18 cellular contexts compared by ENCODE assay signal in the genomic region with DNA sequence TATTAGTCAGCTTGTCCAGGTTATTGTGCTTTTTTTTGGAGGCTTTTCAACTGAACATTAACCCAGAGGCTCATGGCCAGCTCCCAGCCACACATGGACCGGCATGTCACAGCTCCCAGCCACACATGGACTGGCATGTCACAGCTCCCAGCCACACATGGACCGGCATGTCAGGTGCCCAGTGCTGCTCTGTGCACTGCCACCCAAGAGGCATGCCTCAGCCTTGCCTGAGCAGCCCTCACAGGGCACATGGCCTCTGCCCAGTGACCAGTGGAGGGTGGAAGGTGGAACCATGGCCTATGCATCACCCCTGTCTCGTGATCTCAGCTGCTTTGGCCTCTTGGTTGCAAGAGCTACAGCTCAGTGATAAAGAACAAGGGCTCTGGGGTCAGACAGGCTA.
"Had no signal": no experiment of that assay in that cellular context is flagged by ENCODE, and none has a peak within 500 bp of the region (broad histone marks: within the 10 kb centered on the region; RNA-seq: fewer than 3 reads in every experiment).

No MANE protein-coding gene starts in this region.

- H3K9me3 Mint-ChIP-seq: activated naive CD4-positive, alpha-beta T cell treated with anti-CD3 and anti-CD28 coated beads, Interleukin-2, amount 50 U/mL, for 24 hours; activated T-cell treated with anti-CD3 and anti-CD28 coated beads, Interleukin-2, amount 50 U/mL, for 4 hours; central memory CD8-positive, alpha-beta T cell had no signal

- H3K9me3 ChIP-seq: ascending aorta, pancreas had no signal

- H3K4me3 ChIP-seq: ascending aorta, pancreas, tibial nerve had no signal

- H3K4me1 ChIP-seq: pancreas, tibial nerve had no signal

- DNase-seq: activated CD4-positive, alpha-beta T cell treated with anti-CD3 and anti-CD28 coated beads, Interleukin-2, amount 10 ng/mL, durations not matched to agents 24 days and 14 days; activated CD4-positive, CD25-positive, alpha-beta regulatory T cell; activated CD8-positive, alpha-beta memory T cell treated with anti-CD3 and anti-CD28 coated beads, Interleukin-2, amount 50 U/mL, for 4 hours; activated CD8-positive, alpha-beta T cell treated with anti-CD3 and anti-CD28 coated beads for 36 hours; activated T-cell treated with anti-CD3 and anti-CD28 coated beads, Interleukin-2, amount 50 U/mL, for 4 hours; effector CD4-positive, alpha-beta T cell; left cardiac atrium; pancreas; stimulated activated CD4-positive, alpha-beta T cell treated with anti-CD3 and anti-CD28 coated beads, Interleukin-12 subunit alpha, Interleukin-12 subunit beta, amount 100 ng/mL, for 4 hours; stimulated activated CD4-positive, alpha-beta T cell treated with anti-CD3 and anti-CD28 coated beads, Interleukin-1b, Interleukin-23, amount 100 ng/mL, for 48 hours; stimulated activated naive CD4-positive, alpha-beta T cell treated with Interleukin-2 at 50 U/mL for 16 hours; T-cell had no signal

- ATAC-seq: activated CD8-positive, alpha-beta T cell treated with anti-CD3 and anti-CD28 coated beads for 36 hours; activated T-cell treated with anti-CD3 and anti-CD28 coated beads, Interleukin-2, amount 50 U/mL, for 4 hours; left cardiac atrium; pancreas; SK-N-SH treated with all-trans-retinoic acid at 6 μM for 48 hours; T-cell had no signal

- H3K27ac ChIP-seq: ascending aorta, pancreas, tibial nerve had no signal

- H3K27me3 Mint-ChIP-seq: activated CD4-positive, alpha-beta T cell treated with anti-CD3 and anti-CD28 coated beads, Interleukin-2, amount 10 ng/mL, durations not matched to agents 24 days and 14 days; activated CD8-positive, alpha-beta T cell treated with anti-CD3 and anti-CD28 coated beads for 36 hours; activated naive CD4-positive, alpha-beta T cell treated with anti-CD3 and anti-CD28 coated beads, Interleukin-2, amount 50 U/mL, for 24 hours had no signal

- H3K27me3 ChIP-seq: ascending aorta, pancreas, tibial nerve had no signal

- H3K4me1 Mint-ChIP-seq: activated CD4-positive, alpha-beta T cell treated with anti-CD3 and anti-CD28 coated beads, Interleukin-2, amount 10 ng/mL, durations not matched to agents 24 days and 14 days; activated naive CD4-positive, alpha-beta T cell treated with anti-CD3 and anti-CD28 coated beads, Interleukin-2, amount 50 U/mL, for 24 hours; central memory CD8-positive, alpha-beta T cell; T-cell had no signal

- H3K4me3 Mint-ChIP-seq: activated CD4-positive, alpha-beta T cell treated with anti-CD3 and anti-CD28 coated beads, Interleukin-2, amount 10 ng/mL, durations not matched to agents 24 days and 14 days; activated CD8-positive, alpha-beta T cell treated with anti-CD3 and anti-CD28 coated beads for 36 hours; activated naive CD4-positive, alpha-beta T cell treated with anti-CD3 and anti-CD28 coated beads, Interleukin-2, amount 50 U/mL, for 24 hours; activated T-cell treated with anti-CD3 and anti-CD28 coated beads, Interleukin-2, amount 50 U/mL, for 4 hours; central memory CD8-positive, alpha-beta T cell; neural crest cell; T-cell had no signal

- H3K36me3 ChIP-seq: ascending aorta, pancreas, tibial nerve had no signal

- H3K27ac Mint-ChIP-seq: activated CD4-positive, alpha-beta T cell treated with anti-CD3 and anti-CD28 coated beads, Interleukin-2, amount 10 ng/mL, durations not matched to agents 24 days and 14 days; activated CD8-positive, alpha-beta T cell treated with anti-CD3 and anti-CD28 coated beads for 36 hours; activated naive CD4-positive, alpha-beta T cell treated with anti-CD3 and anti-CD28 coated beads, Interleukin-2, amount 50 U/mL, for 24 hours; T-cell had no signal

- H3K36me3 Mint-ChIP-seq: activated naive CD4-positive, alpha-beta T cell treated with anti-CD3 and anti-CD28 coated beads, Interleukin-2, amount 50 U/mL, for 24 hours; T-cell had no signal
